Comparison of ENCODE assay signal across 16 cellular contexts in the genomic region with DNA sequence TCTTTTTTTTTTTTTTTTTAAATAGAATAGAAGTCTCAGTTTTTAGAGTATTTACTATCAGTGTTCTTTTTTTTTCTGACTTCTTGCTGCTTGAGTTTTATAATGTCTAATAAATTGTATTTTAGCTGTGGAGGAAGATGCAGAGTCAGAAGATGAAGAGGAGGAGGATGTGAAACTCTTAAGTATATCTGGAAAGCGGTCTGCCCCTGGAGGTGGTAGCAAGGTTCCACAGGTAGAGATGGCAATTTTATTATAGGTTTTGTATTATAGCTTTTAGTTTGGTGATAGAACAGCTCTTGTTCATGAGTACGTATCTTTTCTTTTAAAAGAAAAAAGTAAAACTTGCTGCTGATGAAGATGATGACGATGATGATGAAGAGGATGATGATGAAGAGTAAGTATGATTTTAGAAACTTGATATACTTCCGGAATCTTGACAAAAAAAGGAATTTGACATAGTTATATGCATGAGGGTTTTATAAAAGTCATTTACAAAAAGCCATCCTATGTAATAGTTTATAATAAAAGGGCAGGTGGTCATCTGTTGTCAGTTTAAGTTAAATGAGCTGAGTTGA. TPM values are rescaled to one million over a fixed set of nuclear protein-coding genes. Genes with fewer than 3 reads are reported as not detected.
DNase-seq lines count a peak whose midpoint lies in the region; ATAC-seq and TF ChIP-seq lines count a peak whose summit lies in the region.
"Had no signal": no experiment of that assay in that cellular context is flagged by ENCODE, and none has a peak within 500 bp of the region (broad histone marks: within the 10 kb centered on the region; RNA-seq: fewer than 3 reads in every experiment).

No MANE protein-coding gene starts in this region.

- no peak for TF ChIP-seq CTCF in Calu3 (IDR thresholded peaks at IDR 0.05; ENCODE audit: unreplicated experiment)
- no peak for TF ChIP-seq CTCF in HFF-Myc (IDR thresholded peaks at IDR 0.05; ENCODE audit: low read depth, low read length, missing control alignments)
- no peak for TF ChIP-seq CTCF in mesothelial cell of epicardium (IDR thresholded peaks at IDR 0.05; ENCODE audit: unreplicated experiment)
- TF ChIP-seq CTCF in BE2C (IDR thresholded peaks at IDR 0.05; ENCODE audit: low read depth, low read length) = no peak

- H3K4me3 ChIP-seq in HFF-Myc (replicated peaks; ENCODE audit: low read depth, low read length) (peak overlapping the region; percentile 98), BE2C (ENCODE audit: low read depth, low read length) (no peak overlapping the region; the same call in 1 of the 2 replicates)
- H3K4me3 ChIP-seq: coronary artery, K562, Peyer's patch, stomach had no signal

- CTCF ChIA-PET in Calu3 (lab: Charles Lee) = interaction anchor here (0.6 kb wide), 1 partner anchor 14 kb away, joined by 4 read pairs; no protein-coding TSS in a partner anchor

- no TSS peak for BruUV-seq in Calu3 (replicated peaks; lab: Mats Ljungman, UMichigan)

- peak overlapping the region; percentile 90 for H3K4me3 Mint-ChIP-seq in Calu3 (ENCODE audit: low read depth, unreplicated experiment)
- peak overlapping the region; percentile 29 for H3K4me3 Mint-ChIP-seq in activated T-helper 1 cell treated with anti-CD3 and anti-CD28 coated beads, Interleukin-12 subunit alpha, Interleukin-12 subunit beta, Interleukin-2, Interleukin-4 antibody, amounts not matched to agents 30 ng/mL and 10 ng/mL and 1 ng/mL, durations not matched to agents 14 hours and 24 hours and 36 hours
- no peak overlapping the region for H3K4me3 Mint-ChIP-seq in mesothelial cell of epicardium

- ATAC-seq in left cardiac atrium (no peak), HG03095 (IDR thresholded peaks at IDR 0.05; ENCODE audit: unreplicated experiment) (no peak)
- ATAC-seq: K562, left ventricle myocardium superior had no signal

- H3K36me3 Mint-ChIP-seq in Calu3 (ENCODE audit: insufficient read depth, unreplicated experiment) = peaks cover 100% of the 10 kb centered on the region
- H3K36me3 Mint-ChIP-seq in activated T-helper 1 cell treated with anti-CD3 and anti-CD28 coated beads, Interleukin-12 subunit alpha, Interleukin-12 subunit beta, Interleukin-2, Interleukin-4 antibody, amounts not matched to agents 30 ng/mL and 10 ng/mL and 1 ng/mL, durations not matched to agents 14 hours and 24 hours and 36 hours (ENCODE audit: low read depth) = peaks cover 79% of the 10 kb centered on the region
- peaks cover 36% of the 10 kb centered on the region for H3K36me3 Mint-ChIP-seq in mesothelial cell of epicardium

- intact Hi-C loops in Calu3 (cut with micrococcal nuclease; ENCODE audit: unreplicated experiment) = loop anchor here (10.0 kb wide), 1 partner anchor 612 kb away; a partner anchor contains a TSS
- intact Hi-C loops in activated T-helper 1 cell treated with anti-CD3 and anti-CD28 coated beads, Interleukin-12 subunit alpha, Interleukin-12 subunit beta, Interleukin-2, Interleukin-4 antibody, amounts not matched to agents 30 ng/mL and 10 ng/mL and 1 ng/mL, durations not matched to agents 14 hours and 24 hours and 36 hours (cut with micrococcal nuclease) = loop anchor here (2.0 kb wide), 1 partner anchor 16 kb away; no protein-coding TSS in a partner anchor
- intact Hi-C loops in left cardiac atrium (cut with DNase I) = no loop called here

- peaks cover 9% of the 10 kb centered on the region for H3K27me3 Mint-ChIP-seq in Calu3 (ENCODE audit: unreplicated experiment)
- H3K27me3 Mint-ChIP-seq in activated T-helper 1 cell treated with anti-CD3 and anti-CD28 coated beads, Interleukin-12 subunit alpha, Interleukin-12 subunit beta, Interleukin-2, Interleukin-4 antibody, amounts not matched to agents 30 ng/mL and 10 ng/mL and 1 ng/mL, durations not matched to agents 14 hours and 24 hours and 36 hours (ENCODE audit: insufficient read depth) = peaks cover 2% of the 10 kb centered on the region
- no peaks in the 10 kb centered on the region for H3K27me3 Mint-ChIP-seq in mesothelial cell of epicardium (ENCODE audit: low read depth)

- H3K36me3 ChIP-seq in BE2C = peaks cover 100% of the 10 kb centered on the region

- H3K4me1 Mint-ChIP-seq in Calu3 (ENCODE audit: low read depth, unreplicated experiment) (peaks cover 51% of the 10 kb centered on the region), mesothelial cell of epicardium (peaks cover 34% of the 10 kb centered on the region)
- H3K4me1 Mint-ChIP-seq in activated T-helper 1 cell treated with anti-CD3 and anti-CD28 coated beads, Interleukin-12 subunit alpha, Interleukin-12 subunit beta, Interleukin-2, Interleukin-4 antibody, amounts not matched to agents 30 ng/mL and 10 ng/mL and 1 ng/mL, durations not matched to agents 14 hours and 24 hours and 36 hours (ENCODE audit: low read depth) = peaks cover 68% of the 10 kb centered on the region

- DNase-seq in Calu3 (no peak), HFF-Myc (ENCODE audit: extremely low read depth, low read depth) (no peak), mesothelial cell of epicardium (ENCODE audit: low spot score in 2 of 2, unreplicated experiment in 2 of 2) (no peak), left cardiac atrium (no peak), BE2C (no peak)
- no peak for DNase-seq in activated T-helper 1 cell treated with anti-CD3 and anti-CD28 coated beads, Interleukin-12 subunit alpha, Interleukin-12 subunit beta, Interleukin-2, Interleukin-4 antibody, amounts not matched to agents 30 ng/mL and 10 ng/mL and 1 ng/mL, durations not matched to agents 14 hours and 24 hours and 36 hours (ENCODE audit: low spot score)
- DNase-seq: GOT3, hippocampal formation, left ventricle myocardium superior, NCI-H1694, NCI-H510A, Peyer's patch, stomach had no signal

- H3K27ac Mint-ChIP-seq in Calu3 (ENCODE audit: unreplicated experiment) (peak overlapping the region; percentile 75), mesothelial cell of epicardium (peak overlapping the region; percentile 36)
- H3K27ac Mint-ChIP-seq in activated T-helper 1 cell treated with anti-CD3 and anti-CD28 coated beads, Interleukin-12 subunit alpha, Interleukin-12 subunit beta, Interleukin-2, Interleukin-4 antibody, amounts not matched to agents 30 ng/mL and 10 ng/mL and 1 ng/mL, durations not matched to agents 14 hours and 24 hours and 36 hours = peak overlapping the region; percentile 31

- H3K9me3 ChIP-seq in BE2C = no peaks in the 10 kb centered on the region
- H3K9me3 ChIP-seq: Peyer's patch, stomach had no signal

- H3K27me3 ChIP-seq in BE2C = no peaks in the 10 kb centered on the region
- H3K27me3 ChIP-seq: Peyer's patch, stomach had no signal

- H3K9me3 Mint-ChIP-seq in Calu3 (ENCODE audit: low read depth, unreplicated experiment) (no peaks in the 10 kb centered on the region), mesothelial cell of epicardium (no peaks in the 10 kb centered on the region)
- no peaks in the 10 kb centered on the region for H3K9me3 Mint-ChIP-seq in activated T-helper 1 cell treated with anti-CD3 and anti-CD28 coated beads, Interleukin-12 subunit alpha, Interleukin-12 subunit beta, Interleukin-2, Interleukin-4 antibody, amounts not matched to agents 30 ng/mL and 10 ng/mL and 1 ng/mL, durations not matched to agents 14 hours and 24 hours and 36 hours

- H3K4me1 ChIP-seq in BE2C = peaks cover 23% of the 10 kb centered on the region

RNA-seq across cellular contexts. Expression of a gene that starts 5.0 kb away (rescaled TPM):
- 1,708 and 1,863 TPM in 2 replicates for total RNA-seq in Calu3 (2022)
- 2,729 and 2,809 TPM in 2 replicates for total RNA-seq in activated T-helper 1 cell treated with anti-CD3 and anti-CD28 coated beads, Interleukin-12 subunit alpha, Interleukin-12 subunit beta, Interleukin-2, Interleukin-4 antibody, amounts not matched to agents 30 ng/mL and 10 ng/mL and 1 ng/mL, durations not matched to agents 14 hours and 24 hours and 36 hours
- total RNA-seq in mesothelial cell of epicardium = 1,674 to 1,837 TPM (median 1,792 TPM) in 3 replicates
- 100 to 1,000 TPM; 286 to 408 TPM for total RNA-seq in left cardiac atrium
- polyA plus RNA-seq in BE2C (2012; ENCODE audit: insufficient read depth, insufficient read length, low read depth) = 1,295 TPM

RNA-seq across cellular contexts. Expression of a gene that starts 26.8 kb away (rescaled TPM):
- total RNA-seq in Calu3 (2022) = 0.61 and 0.76 TPM in 2 replicates
- total RNA-seq in activated T-helper 1 cell treated with anti-CD3 and anti-CD28 coated beads, Interleukin-12 subunit alpha, Interleukin-12 subunit beta, Interleukin-2, Interleukin-4 antibody, amounts not matched to agents 30 ng/mL and 10 ng/mL and 1 ng/mL, durations not matched to agents 14 hours and 24 hours and 36 hours = 0.17 and 0.21 TPM in 2 replicates
- total RNA-seq in mesothelial cell of epicardium = 10.2 to 11.7 TPM (median 11.3 TPM) in 3 replicates
- total RNA-seq in left cardiac atrium = 1 to 10 TPM; 2.1 to 2.8 TPM
- 0.51 TPM for polyA plus RNA-seq in BE2C (2012; ENCODE audit: insufficient read depth, insufficient read length, low read depth)

Comparison
In these comparisons a context has a peak if more than half of its experiments do, and no peak if none do; other contexts are left out.
1. intact Hi-C loops: an anchor here in Calu3 (10.0 kb wide) and activated T-helper 1 cell treated with anti-CD3 and anti-CD28 coated beads, Interleukin-12 subunit alpha, Interleukin-12 subunit beta, Interleukin-2, Interleukin-4 antibody, amounts not matched to agents 30 ng/mL and 10 ng/mL and 1 ng/mL, durations not matched to agents 14 hours and 24 hours and 36 hours (2.0 kb wide); none called in left cardiac atrium.